In the genomic region with DNA sequence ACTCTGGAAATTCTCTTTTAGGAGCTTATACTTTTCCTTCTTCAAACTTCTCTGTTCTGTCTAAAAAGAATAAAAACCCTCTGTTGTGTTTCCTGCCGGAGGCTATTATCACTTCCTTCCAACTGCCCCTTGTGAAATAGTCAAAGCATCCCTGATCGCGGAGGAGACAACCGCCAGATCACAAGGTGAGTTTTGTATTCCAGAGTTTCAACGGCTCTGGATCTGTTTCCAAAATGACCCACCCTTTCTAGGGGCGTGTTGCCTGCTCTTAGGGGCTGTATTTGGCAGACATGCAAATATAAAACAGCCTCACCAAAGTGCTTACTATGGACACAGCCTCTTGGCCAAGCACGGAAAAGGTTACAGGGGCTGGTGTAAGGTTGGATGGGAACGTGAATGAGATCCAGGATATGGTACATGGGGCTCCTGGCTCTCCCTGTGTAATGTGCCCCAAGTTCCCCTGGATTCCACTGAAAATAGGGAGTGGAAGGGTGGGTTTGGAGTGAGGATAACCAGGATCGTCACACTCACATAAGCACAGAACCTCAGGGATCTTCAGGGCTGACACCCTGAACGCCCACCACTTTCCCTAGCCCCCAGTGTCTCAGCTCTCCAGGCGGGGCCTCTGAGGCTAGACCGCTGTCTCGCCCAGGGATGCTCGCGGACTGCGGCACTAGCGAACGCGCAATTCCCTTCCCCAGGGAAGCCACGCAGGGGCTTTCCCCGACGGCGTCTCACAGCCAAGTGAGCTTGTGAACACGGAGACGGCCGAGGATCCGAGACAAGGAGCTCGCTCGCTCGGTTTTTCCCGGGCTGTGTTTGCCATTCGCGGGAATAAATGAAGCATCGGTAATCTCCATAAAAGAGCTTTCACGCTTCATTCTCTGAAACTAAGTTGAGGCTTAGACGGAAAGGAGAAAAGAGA, we compare ENCODE assay signal across 31 cellular contexts. TPM values are rescaled to one million over a fixed set of nuclear protein-coding genes. Genes with fewer than 3 reads are reported as not detected.
DNase-seq lines count a peak whose midpoint lies in the region; ATAC-seq and TF ChIP-seq lines count a peak whose summit lies in the region.
"Had no signal": no experiment of that assay in that cellular context is flagged by ENCODE, and none has a peak within 500 bp of the region (broad histone marks: within the 10 kb centered on the region; RNA-seq: fewer than 3 reads in every experiment).

No MANE protein-coding gene starts in this region.

- H3K79me2 ChIP-seq in smooth muscle cell (ENCODE audit: low read depth), result no peaks in the 10 kb centered on the region
- H3K79me2 ChIP-seq: hepatocyte, parathyroid adenoma had no signal

- no peak overlapping the region for H3K9ac ChIP-seq in HUES48 (ENCODE audit: low read depth, low read length)
- H3K9ac ChIP-seq in smooth muscle cell (ENCODE audit: low read depth), result no peak overlapping the region
- H3K9ac ChIP-seq: GM23248, parathyroid adenoma had no signal

- no peaks in the 10 kb centered on the region for H4K20me1 ChIP-seq in smooth muscle cell (ENCODE audit: low read depth)

- TF ChIP-seq CTCF in smooth muscle cell (IDR thresholded peaks at IDR 0.05; ENCODE audit: borderline replicate concordance, insufficient read depth, poor library complexity, severe bottlenecking), result no peak

- no peaks in the 10 kb centered on the region for H3K9me3 ChIP-seq in HUES48 (ENCODE audit: control insufficient read depth, insufficient read depth, low read length)
- H3K9me3 ChIP-seq in smooth muscle cell (replicated peaks; ENCODE audit: low read depth), result no peaks in the 10 kb centered on the region
- H3K9me3 ChIP-seq: esophagus muscularis mucosa, testis, uterus had no signal

- H3K27ac ChIP-seq in HUES48 (ENCODE audit: low read depth, low read length), result no peak overlapping the region
- no peak overlapping the region for H3K27ac ChIP-seq in smooth muscle cell (ENCODE audit: low read depth)
- H3K27ac ChIP-seq: esophagus muscularis mucosa, GM23248, hepatocyte, parathyroid adenoma, testis, uterus had no signal

- H3K4me2 ChIP-seq in smooth muscle cell, result peak overlapping the region; percentile 96
- H3K4me2 ChIP-seq: hepatocyte had no signal

- ATAC-seq in HG03196 (IDR thresholded peaks at IDR 0.05; ENCODE audit: unreplicated experiment), result no peak
- ATAC-seq: activated CD8-positive, alpha-beta T cell treated with anti-CD3 and anti-CD28 coated beads for 36 hours; activated naive CD4-positive, alpha-beta T cell treated with anti-CD3 and anti-CD28 coated beads, Interleukin-2, amount 50 U/mL, for 72 hours; activated T-helper 17 cell treated with anti-CD3 and anti-CD28 coated beads, Interleukin-2, amount 50 U/mL, for 72 hours; GM12878; naive thymus-derived CD8-positive, alpha-beta T cell had no signal

- no peaks in the 10 kb centered on the region for H3K36me3 ChIP-seq in HUES48 (ENCODE audit: control insufficient read depth, insufficient read depth, low read length)
- H3K36me3 ChIP-seq in smooth muscle cell (ENCODE audit: low read depth), result no peaks in the 10 kb centered on the region
- H3K36me3 ChIP-seq: esophagus muscularis mucosa, uterus had no signal

- H3K4me1 ChIP-seq in HUES48 (ENCODE audit: control insufficient read depth, insufficient read depth, low read length) (peaks cover 30% of the 10 kb centered on the region), smooth muscle cell (ENCODE audit: low read depth) (peaks cover 18% of the 10 kb centered on the region)

- DNase-seq in ecto neural progenitor cell (ENCODE audit: low spot score) (peak; percentile 63), left kidney (ENCODE audit: low read depth, low spot score) (peak; percentile 22), smooth muscle cell (lab: John Stamatoyannopoulos, UW; ENCODE audit: unreplicated experiment) (no peak), SHP77 (lab: John Stamatoyannopoulos, UW) (no peak), putamen (ENCODE audit: low spot score) (no peak), NOMO-1 treated with DMSO at 0.1 percent for 48 hours (lab: John Stamatoyannopoulos, UW; ENCODE audit: unreplicated experiment) (no peak)
- DNase-seq: activated CD4-positive, CD25-positive, alpha-beta regulatory T cell treated with anti-CD3 and anti-CD28 coated beads, Interleukin-2, amount 50 U/mL, for 72 hours; activated CD8-positive, alpha-beta T cell treated with anti-CD3 and anti-CD28 coated beads for 36 hours; anterior cingulate cortex; GM23248; NCI-H1092; NCI-H187; NCI-H2171 treated with DMSO at 0.1 percent for 48 hours; right cardiac atrium; stimulated activated CD4-positive, alpha-beta T cell treated with anti-CD3 and anti-CD28 coated beads, Interleukin-4, amount 100 ng/mL, for 4 hours; stimulated activated naive CD4-positive, alpha-beta T cell; testis; uterus had no signal

- peak overlapping the region; percentile 52 for H3K4me3 ChIP-seq in HUES48 (ENCODE audit: low read depth, low read length)
- no peak overlapping the region for H3K4me3 ChIP-seq in smooth muscle cell
- H3K4me3 ChIP-seq: esophagus muscularis mucosa, GM12878, GM23248, hepatocyte, uterus had no signal

- 10% methylated on average over 36 of the region's 36 CpGs for WGBS in smooth muscle cell (ENCODE audit: low lambda C conversion rate)

- no peak overlapping the region for H2AFZ ChIP-seq in smooth muscle cell (ENCODE audit: low read depth)
- H2AFZ ChIP-seq: GM23248, hepatocyte, parathyroid adenoma had no signal

- H3K27me3 ChIP-seq in HUES48 (ENCODE audit: control insufficient read depth, insufficient read depth, low read length), result peaks cover 100% of the 10 kb centered on the region
- H3K27me3 ChIP-seq in smooth muscle cell (ENCODE audit: low read depth), result peaks cover 99% of the 10 kb centered on the region
- H3K27me3 ChIP-seq: testis had no signal

- no peaks in the 10 kb centered on the region for H3F3A ChIP-seq in smooth muscle cell (ENCODE audit: low read depth)

RNA-seq across cellular contexts. Expression of a gene that starts 14.4 kb away (rescaled TPM):
- 3.0 TPM in 2 replicates for total RNA-seq in smooth muscle cell
- 3.4 and 12.9 TPM in 2 replicates for polyA plus RNA-seq in smooth muscle cell
- total RNA-seq: activated CD8-positive, alpha-beta T cell treated with anti-CD3 and anti-CD28 coated beads for 36 hours; activated naive CD4-positive, alpha-beta T cell treated with anti-CD3 and anti-CD28 coated beads, Interleukin-2, amount 50 U/mL, for 72 hours; activated T-helper 17 cell treated with anti-CD3 and anti-CD28 coated beads, Interleukin-2, amount 50 U/mL, for 72 hours; bronchial epithelial cell; frontal cortex; GM12878; liver; naive thymus-derived CD8-positive, alpha-beta T cell; right cardiac atrium; T-helper 1 cell treated with Interleukin-12 subunit alpha and Interleukin-12 subunit beta and Interleukin-4 antibody, amounts not matched to agents 30 ng/mL and 1 ng/mL, for 36 hours; uterus had no signal
- polyA plus RNA-seq: GM12878; liver; naive thymus-derived CD8-positive, alpha-beta T cell; right cardiac atrium had no signal

Comparison
In these comparisons a context has a peak if more than half of its experiments do, and no peak if none do; other contexts are left out.
1. DNase-seq: peak in ecto neural progenitor cell (single experiment) and left kidney (single experiment); none in smooth muscle cell (single experiment), SHP77 (0 of 2), putamen (single experiment) and NOMO-1 treated with DMSO at 0.1 percent for 48 hours (single experiment).